Comparison of ENCODE assay signal across 8 cellular contexts in the genomic region with DNA sequence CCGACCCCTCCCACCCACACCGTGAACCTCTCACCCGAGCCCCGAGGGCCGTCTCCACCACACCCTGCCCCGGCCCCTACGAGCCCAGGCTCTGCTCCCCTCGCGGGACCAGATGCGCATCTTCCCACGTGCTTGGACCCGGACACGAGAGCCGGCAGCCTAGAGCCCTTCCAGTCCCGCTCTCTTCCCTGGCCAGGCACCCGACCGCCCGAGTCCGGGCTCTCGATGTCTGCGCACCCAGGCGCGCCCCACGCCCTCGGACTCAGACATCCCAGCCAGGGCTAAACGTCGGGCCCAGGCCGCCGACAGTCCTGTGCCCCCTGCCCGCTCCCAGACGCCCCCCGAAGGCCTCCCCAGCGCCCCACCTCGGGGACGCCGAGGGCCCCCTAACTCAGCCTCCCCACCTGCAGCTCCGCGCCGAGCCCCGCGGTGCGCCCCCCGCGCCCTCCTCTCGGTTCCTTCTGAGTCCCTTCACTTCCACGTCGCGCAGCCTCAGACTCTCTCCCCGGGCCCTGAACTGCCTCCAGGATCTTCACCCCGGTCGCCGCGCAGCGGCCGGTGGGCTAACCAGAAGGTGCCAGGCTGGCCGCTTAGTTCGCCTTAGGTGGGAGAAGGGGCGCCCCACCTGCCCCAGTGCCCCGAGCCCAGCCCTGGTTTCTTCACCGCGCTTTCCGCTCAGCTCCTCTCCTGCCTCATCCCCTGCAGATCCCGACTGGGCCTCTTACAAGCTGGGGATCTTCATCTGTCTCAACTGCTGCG. TPM values are rescaled to one million over a fixed set of nuclear protein-coding genes. Genes with fewer than 3 reads are reported as not detected.
DNase-seq lines count a peak whose midpoint lies in the region; ATAC-seq and TF ChIP-seq lines count a peak whose summit lies in the region.

No MANE protein-coding gene starts in this region.

- H3K36me3 Mint-ChIP-seq in GM23338 (ENCODE audit: low read depth) = no peaks in the 10 kb centered on the region
- H3K36me3 Mint-ChIP-seq in activated CD8-positive, alpha-beta memory T cell treated with anti-CD3 and anti-CD28 coated beads, Interleukin-2, amount 10 ng/mL, durations not matched to agents 7 days and 5 days = no peaks in the 10 kb centered on the region
- H3K36me3 Mint-ChIP-seq in progenitor cell of endocrine pancreas (ENCODE audit: insufficient read depth) = no peaks in the 10 kb centered on the region

- intact Hi-C loops in heart right ventricle (cut with DNase I) = no loop called here

- no peaks in the 10 kb centered on the region for H3K79me2 ChIP-seq in GM23338 (replicated peaks; ENCODE audit: insufficient read depth)

- H3K4me1 Mint-ChIP-seq in GM23338 = peaks cover 18% of the 10 kb centered on the region
- H3K4me1 Mint-ChIP-seq in activated CD8-positive, alpha-beta memory T cell treated with anti-CD3 and anti-CD28 coated beads, Interleukin-2, amount 10 ng/mL, durations not matched to agents 7 days and 5 days = peaks cover 8% of the 10 kb centered on the region
- peaks cover 4% of the 10 kb centered on the region for H3K4me1 Mint-ChIP-seq in progenitor cell of endocrine pancreas (ENCODE audit: low read depth)

- ATAC-seq in GM23338 = peak; percentile 60
- peak; percentile 42 for ATAC-seq in activated CD8-positive, alpha-beta memory T cell treated with anti-CD3 and anti-CD28 coated beads, Interleukin-2, amount 10 ng/mL, durations not matched to agents 7 days and 5 days
- ATAC-seq in heart right ventricle = peak in 7 of 8 donors; percentile 17 to 62 (median 30)
- ATAC-seq in HG02798 (IDR thresholded peaks at IDR 0.05; ENCODE audit: poor library complexity, unreplicated experiment) = no peak
- ATAC-seq in HG02840 (IDR thresholded peaks at IDR 0.05; ENCODE audit: low FRiP score, unreplicated experiment) = no peak

- H3K4me3 ChIP-seq in GM23338 (peak overlapping the region; percentile 75), heart right ventricle (peak overlapping the region; percentile 38 to 65 (median 56))

- H4K20me1 ChIP-seq in GM23338 (replicated peaks; ENCODE audit: insufficient read depth) = no peaks in the 10 kb centered on the region

- DNase-seq in GM23338 (ENCODE audit: low spot score) (peak; percentile 66), heart right ventricle (peak; percentile 8 to 23), progenitor cell of endocrine pancreas (ENCODE audit: low spot score, unreplicated experiment) (peak; percentile 11), NCI-H1092 treated with DMSO at 0.1 percent for 48 hours (lab: John Stamatoyannopoulos, UW) (no peak), NCI-H2196 treated with DMSO at 0.1 percent for 48 hours (lab: John Stamatoyannopoulos, UW; ENCODE audit: unreplicated experiment) (no peak)
- DNase-seq in activated CD8-positive, alpha-beta memory T cell treated with anti-CD3 and anti-CD28 coated beads, Interleukin-2, amount 10 ng/mL, durations not matched to agents 7 days and 5 days = no peak

- H3K27me3 ChIP-seq in GM23338 (ENCODE audit: insufficient read depth) = peaks cover 46% of the 10 kb centered on the region
- peaks cover 3 to 52% (median 37%) of the 10 kb centered on the region in 7 donors for H3K27me3 ChIP-seq in heart right ventricle

- no peak overlapping the region for H3K27ac Mint-ChIP-seq in GM23338
- no peak overlapping the region for H3K27ac Mint-ChIP-seq in activated CD8-positive, alpha-beta memory T cell treated with anti-CD3 and anti-CD28 coated beads, Interleukin-2, amount 10 ng/mL, durations not matched to agents 7 days and 5 days
- H3K27ac Mint-ChIP-seq in progenitor cell of endocrine pancreas = no peak overlapping the region

- H3K27ac ChIP-seq in GM23338 (ENCODE audit: low read depth) = no peak overlapping the region
- H3K27ac ChIP-seq in heart right ventricle = peak overlapping the region in 9 of 10 donors; percentile 34 to 87 (median 71)

- CTCF ChIA-PET in activated CD8-positive, alpha-beta memory T cell treated with anti-CD3 and anti-CD28 coated beads, Interleukin-2, amount 10 ng/mL, durations not matched to agents 7 days and 5 days (lab: Charles Lee) = interaction anchor here (0.9 kb wide), 1 partner anchor 46 kb away, joined by 3 read pairs; no protein-coding TSS in a partner anchor

- H3K27me3 Mint-ChIP-seq in GM23338 (ENCODE audit: insufficient read depth, low read depth, poor library complexity) = peaks cover 47% of the 10 kb centered on the region
- H3K27me3 Mint-ChIP-seq in activated CD8-positive, alpha-beta memory T cell treated with anti-CD3 and anti-CD28 coated beads, Interleukin-2, amount 10 ng/mL, durations not matched to agents 7 days and 5 days = peaks cover 61% of the 10 kb centered on the region
- peaks cover 66% of the 10 kb centered on the region for H3K27me3 Mint-ChIP-seq in progenitor cell of endocrine pancreas

- no peaks in the 10 kb centered on the region for H3K36me3 ChIP-seq in GM23338 (ENCODE audit: insufficient read depth)
- peaks cover 0 to 11% (median 0%) of the 10 kb centered on the region in 9 donors for H3K36me3 ChIP-seq in heart right ventricle

- 2% methylated on average over 63 to 64 of the region's 64 CpGs for WGBS in heart right ventricle, 2 donors

- peak overlapping the region; percentile 93 for H3K4me2 ChIP-seq in GM23338

- peaks cover 10% of the 10 kb centered on the region; the same call in 1 of the 2 replicates for H3K4me1 ChIP-seq in GM23338 (ENCODE audit: insufficient read depth)
- peaks cover 0 to 28% (median 15%) of the 10 kb centered on the region in 9 donors for H3K4me1 ChIP-seq in heart right ventricle

- H3F3A ChIP-seq in GM23338 (replicated peaks; ENCODE audit: low read depth) = no peaks in the 10 kb centered on the region; the same call in 1 of the 2 replicates

- H2AFZ ChIP-seq in GM23338 = peak overlapping the region; percentile 98

- H3K9me3 ChIP-seq in heart right ventricle = no peaks in the 10 kb centered on the region

- H3K4me3 Mint-ChIP-seq in GM23338 = peak overlapping the region; percentile 67
- peak overlapping the region; percentile 21 for H3K4me3 Mint-ChIP-seq in activated CD8-positive, alpha-beta memory T cell treated with anti-CD3 and anti-CD28 coated beads, Interleukin-2, amount 10 ng/mL, durations not matched to agents 7 days and 5 days
- H3K4me3 Mint-ChIP-seq in progenitor cell of endocrine pancreas (ENCODE audit: low read depth) = peak overlapping the region; percentile 72

- no peaks in the 10 kb centered on the region; the same call in 2 of the 3 replicates for H3K9me3 Mint-ChIP-seq in GM23338
- no peaks in the 10 kb centered on the region for H3K9me3 Mint-ChIP-seq in activated CD8-positive, alpha-beta memory T cell treated with anti-CD3 and anti-CD28 coated beads, Interleukin-2, amount 10 ng/mL, durations not matched to agents 7 days and 5 days (ENCODE audit: low read depth)
- H3K9me3 Mint-ChIP-seq in progenitor cell of endocrine pancreas (ENCODE audit: low read depth) = no peaks in the 10 kb centered on the region

- H3K9me2 ChIP-seq in GM23338 (ENCODE audit: insufficient read depth) = 0 out of 2 replicates have a peak, but pooled peaks cover 2% of the 10 kb centered on the region

- TF ChIP-seq CTCF in GM23338 (conservative IDR thresholded peaks at IDR 0.05; ENCODE audit: low read depth in 2 of 2) (no peak), heart right ventricle (IDR thresholded peaks at IDR 0.05) (no peak), progenitor cell of endocrine pancreas (IDR thresholded peaks at IDR 0.05; ENCODE audit: unreplicated experiment) (no peak)

TF ChIP-seq in GM23338, 12 proteins besides CTCF, POLR2A, EP300 and RAD21:
- TF ChIP-seq ETS1 (IDR thresholded peaks at IDR 0.05) (no peak), JUNB (IDR thresholded peaks at IDR 0.05; ENCODE audit: unreplicated experiment) (no peak), STAT1 (IDR thresholded peaks at IDR 0.05; ENCODE audit: unreplicated experiment) (no peak), POLR2AphosphoS5 (IDR thresholded peaks at IDR 0.05; ENCODE audit: low read depth) (no peak), EZH2 (IDR thresholded peaks at IDR 0.05; ENCODE audit: low read depth, unreplicated experiment) (peak; percentile 86), CREB1 (CRISPR knock-in tag; IDR thresholded peaks at IDR 0.05; ENCODE audit: low read depth) (no peak)

RNA-seq across cellular contexts. Expression of gene ADAP2, which starts 0.7 kb away (rescaled TPM):
- 0.94 and 2.9 TPM in 2 replicates for total RNA-seq in GM23338 (2014; rRNA removed; shearing (Covaris generic))
- polyA plus RNA-seq in GM23338 (2016; fragmentation: Nextera tagmentation; extraction: Ambion mirVana) = 0.80 and 0.94 TPM in 2 replicates
- 1 to 10 TPM in 1 of 2 experiments, under 1 TPM in 1; 0.89 to 1.6 TPM for total RNA-seq in activated CD8-positive, alpha-beta memory T cell treated with anti-CD3 and anti-CD28 coated beads, Interleukin-2, amount 10 ng/mL, durations not matched to agents 7 days and 5 days
- 10 to 100 TPM in 2 of 10 donors, 1 to 10 TPM in 8; 1.2 to 17.9 (median 4.0) TPM for total RNA-seq in heart right ventricle
- 1 to 10 TPM; 3.4 to 4.3 TPM for polyA plus RNA-seq in heart right ventricle
- total RNA-seq in progenitor cell of endocrine pancreas = 1.2 and 2.3 TPM in 2 replicates

RNA-seq across cellular contexts. Expression of gene TEFM, which starts 16.4 kb away (rescaled TPM):
- total RNA-seq in GM23338 (2014; rRNA removed; shearing (Covaris generic)) = 10.9 and 15.9 TPM in 2 replicates
- polyA plus RNA-seq in GM23338 (2016; fragmentation: Nextera tagmentation; extraction: Ambion mirVana) (29.4 and 33.3 TPM in 2 replicates), heart right ventricle (10 to 100 TPM in 1 of 2 donors, 1 to 10 TPM in 1; 7.8 to 12.7 TPM)
- 10 to 100 TPM; 15.3 to 16.0 TPM for total RNA-seq in activated CD8-positive, alpha-beta memory T cell treated with anti-CD3 and anti-CD28 coated beads, Interleukin-2, amount 10 ng/mL, durations not matched to agents 7 days and 5 days
- total RNA-seq in heart right ventricle (10 to 100 TPM in 9 of 10 donors, 1 to 10 TPM in 1; 9.3 to 15.5 (median 13.8) TPM), progenitor cell of endocrine pancreas (17.3 and 17.7 TPM in 2 replicates)

RNA-seq across cellular contexts. Expression of gene RNF135, which starts 48.4 kb away (rescaled TPM):
- 3.7 and 9.4 TPM in 2 replicates for total RNA-seq in GM23338 (2014; rRNA removed; shearing (Covaris generic))
- polyA plus RNA-seq in GM23338 (2016; fragmentation: Nextera tagmentation; extraction: Ambion mirVana) (6.8 and 9.8 TPM in 2 replicates), heart right ventricle (1 to 10 TPM; 5.0 to 8.3 TPM)
- total RNA-seq in activated CD8-positive, alpha-beta memory T cell treated with anti-CD3 and anti-CD28 coated beads, Interleukin-2, amount 10 ng/mL, durations not matched to agents 7 days and 5 days = 1 to 10 TPM; 9.1 to 9.5 TPM
- total RNA-seq in heart right ventricle (1 to 10 TPM; 2.3 to 7.5 (median 4.5) TPM), progenitor cell of endocrine pancreas (5.6 and 6.9 TPM in 2 replicates)

Comparison
In these comparisons a context has a peak if more than half of its experiments do, and no peak if none do; other contexts are left out.
1. ATAC-seq: peak in GM23338 (single experiment), activated CD8-positive, alpha-beta memory T cell treated with anti-CD3 and anti-CD28 coated beads, Interleukin-2, amount 10 ng/mL, durations not matched to agents 7 days and 5 days (single experiment) and heart right ventricle (7 of 8); none in HG02798 (single experiment) and HG02840 (single experiment).
2. DNase-seq: peak in GM23338 (single experiment), heart right ventricle (2 of 2) and progenitor cell of endocrine pancreas (single experiment); none in activated CD8-positive, alpha-beta memory T cell treated with anti-CD3 and anti-CD28 coated beads, Interleukin-2, amount 10 ng/mL, durations not matched to agents 7 days and 5 days (single experiment), NCI-H1092 treated with DMSO at 0.1 percent for 48 hours (single experiment) and NCI-H2196 treated with DMSO at 0.1 percent for 48 hours (single experiment).
3. H3K4me3 Mint-ChIP-seq: peak in every context shown above with its lines; median percentile 72 in progenitor cell of endocrine pancreas; 67 in GM23338; 21 in activated CD8-positive, alpha-beta memory T cell treated with anti-CD3 and anti-CD28 coated beads, Interleukin-2, amount 10 ng/mL, durations not matched to agents 7 days and 5 days.